In genomic region chr7:37208528-37208927, GRCh38 we compare ENCODE assay signal across 9 cellular contexts.
DNase-seq lines count a peak whose midpoint lies in the region; ATAC-seq, FAIRE-seq and TF ChIP-seq lines count a peak whose summit lies in the region.
"Had no signal": no experiment of that assay in that cellular context is flagged by ENCODE, and none has a peak within 500 bp of the region (broad histone marks: within the 10 kb centered on the region; RNA-seq: fewer than 3 reads in every experiment).

No MANE protein-coding gene starts in this region.

- TF ChIP-seq CTCF in DOHH2 (IDR thresholded peaks at IDR 0.05; ENCODE audit: low read depth, low read length, poor library complexity, severe bottlenecking): peak; percentile 38
- TF ChIP-seq CTCF in Panc1 (IDR thresholded peaks at IDR 0.05): peak; percentile 78
- TF ChIP-seq CTCF in bronchial epithelial cell (IDR thresholded peaks at IDR 0.05; ENCODE audit: insufficient read depth, low read length, severe bottlenecking): peak; percentile 59

- H3K79me2 ChIP-seq in DOHH2 (ENCODE audit: control insufficient read depth, low read length): no peaks in the 10 kb centered on the region

- no peak overlapping the region for H3K27ac ChIP-seq in DOHH2 (ENCODE audit: low read depth, low read length)
- no peak overlapping the region for H3K27ac ChIP-seq in Panc1 (ENCODE audit: low read length)
- peak overlapping the region; percentile 69 for H3K27ac ChIP-seq in subcutaneous abdominal adipose tissue (ENCODE audit: low read depth, low read length)

- no peaks in the 10 kb centered on the region for H3K27me3 ChIP-seq in DOHH2 (ENCODE audit: control insufficient read depth, low read length)
- H3K27me3 ChIP-seq in Panc1 (ENCODE audit: control insufficient read depth, insufficient read depth, low read length): no peaks in the 10 kb centered on the region
- H3K27me3 ChIP-seq in bronchial epithelial cell (ENCODE audit: control insufficient read depth, insufficient read depth, low read length): no peaks in the 10 kb centered on the region
- no peaks in the 10 kb centered on the region for H3K27me3 ChIP-seq in subcutaneous abdominal adipose tissue (ENCODE audit: control insufficient read depth in 5 of 5, insufficient read depth in 4 of 5, low read length in 5 of 5)

- DNase-seq in Panc1 (ENCODE audit: low read depth, low spot score) (peak; percentile 38), bronchial epithelial cell (ENCODE audit: low read depth) (peak; percentile 53), left kidney (ENCODE audit: low read depth, low spot score) (peak; percentile 82), GDM1 (lab: John Stamatoyannopoulos, UW) (no peak)

- CTCF ChIA-PET in Panc1 (lab: Charles Lee): interaction anchor here (0.6 kb wide), 1 partner anchor 296 kb away, joined by 4 read pairs; no protein-coding TSS in a partner anchor

- H3K9me2 ChIP-seq in DOHH2 (replicated peaks; ENCODE audit: control insufficient read depth, low read length): no peaks in the 10 kb centered on the region

- no peaks in the 10 kb centered on the region for H3F3A ChIP-seq in DOHH2 (ENCODE audit: control insufficient read depth, insufficient read depth)

- intact Hi-C loops in Panc1 (cut with micrococcal nuclease; ENCODE audit: unreplicated experiment): no loop called here

- FAIRE-seq in bronchial epithelial cell (lab: Jason Lieb, UNC): no peak
- FAIRE-seq: colon had no signal

- no peaks in the 10 kb centered on the region for H4K20me1 ChIP-seq in DOHH2 (ENCODE audit: control insufficient read depth, insufficient read depth, low read depth, low read length)

- no peak overlapping the region for H3K9ac ChIP-seq in subcutaneous abdominal adipose tissue (ENCODE audit: low read length in 5 of 5)

- no peak overlapping the region for H3K4me2 ChIP-seq in DOHH2 (ENCODE audit: low read length)

- H3K9me3 ChIP-seq in DOHH2 (ENCODE audit: control insufficient read depth, insufficient read depth, low read length) (no peaks in the 10 kb centered on the region), Panc1 (ENCODE audit: control insufficient read depth, insufficient read depth, low read depth, low read length) (no peaks in the 10 kb centered on the region), subcutaneous abdominal adipose tissue (ENCODE audit: control insufficient read depth in 5 of 5, low read length in 5 of 5) (no peaks in the 10 kb centered on the region)

- no peak overlapping the region for H3K4me3 ChIP-seq in DOHH2 (ENCODE audit: low read length)
- H3K4me3 ChIP-seq in Panc1 (ENCODE audit: low read depth in 2 of 2, low read length in 2 of 2): no peak overlapping the region
- no peak overlapping the region for H3K4me3 ChIP-seq in bronchial epithelial cell (ENCODE audit: low read depth, low read length)
- H3K4me3 ChIP-seq in subcutaneous abdominal adipose tissue (ENCODE audit: low read depth in 1 of 5, low read length in 5 of 5): no peak overlapping the region

- peak; percentile 77 for ATAC-seq in GM19455 (IDR thresholded peaks at IDR 0.05; ENCODE audit: unreplicated experiment)
- peak; percentile 75 for ATAC-seq in HG03521 (IDR thresholded peaks at IDR 0.05; ENCODE audit: unreplicated experiment)
- ATAC-seq in Panc1: peak; percentile 86

- BruUV-seq in Panc1 (replicated peaks; lab: Mats Ljungman, UMichigan): no TSS peak

- POLR2A ChIA-PET in Panc1 (lab: Charles Lee): no interaction called here

- no peaks in the 10 kb centered on the region for H3K4me1 ChIP-seq in DOHH2 (ENCODE audit: control insufficient read depth, low read length)
- no peaks in the 10 kb centered on the region for H3K4me1 ChIP-seq in Panc1 (ENCODE audit: control insufficient read depth, insufficient read depth, low read length)
- peaks cover 9 to 32% (median 21%) of the 10 kb centered on the region in 5 donors for H3K4me1 ChIP-seq in subcutaneous abdominal adipose tissue (ENCODE audit: control insufficient read depth in 5 of 5, insufficient read depth in 5 of 5, low read length in 5 of 5)

- in situ Hi-C loops in Panc1 (cut with HindIII; ENCODE audit: low pct_unique_long_range_greater_than_20kb, low sequenced_read_pairs): no loop called here

- peaks cover 30% of the 10 kb centered on the region for H3K36me3 ChIP-seq in DOHH2 (ENCODE audit: control insufficient read depth, low read length)
- no peaks in the 10 kb centered on the region for H3K36me3 ChIP-seq in Panc1 (ENCODE audit: control insufficient read depth, insufficient read depth, low read length)
- H3K36me3 ChIP-seq in bronchial epithelial cell (ENCODE audit: control insufficient read depth, insufficient read depth, low read length): no peaks in the 10 kb centered on the region
- peaks cover 0 to 16% (median 3%) of the 10 kb centered on the region in 5 donors for H3K36me3 ChIP-seq in subcutaneous abdominal adipose tissue (ENCODE audit: control insufficient read depth in 5 of 5, insufficient read depth in 5 of 5, low read length in 5 of 5)
